In genomic region chr12:27274706-27275105, GRCh38 we compare ENCODE assay signal across 15 cellular contexts. TPM values are rescaled to one million over a fixed set of nuclear protein-coding genes. Genes with fewer than 3 reads are reported as not detected.
DNase-seq lines count a peak whose midpoint lies in the region; ATAC-seq, FAIRE-seq and TF ChIP-seq lines count a peak whose summit lies in the region.
"Had no signal": no experiment of that assay in that cellular context is flagged by ENCODE, and none has a peak within 500 bp of the region (broad histone marks: within the 10 kb centered on the region; RNA-seq: fewer than 3 reads in every experiment).

No MANE protein-coding gene starts in this region.

- no peak overlapping the region for H3K23ac ChIP-seq in H1 (ENCODE audit: insufficient read length)

- 90% methylated on average over 2 of the region's 2 CpGs; no CpG with 5 or more reads in 1 of the 2 experiments for WGBS in H1 (ENCODE audit: extremely low coverage in 1 of 2, insufficient coverage in 1 of 2, insufficient read length in 1 of 2, insufficient replicate concordance in 2 of 2, low coverage in 1 of 2, low lambda C conversion rate in 2 of 2, missing lambda C conversion rate in 1 of 2), 2 experiments

- TF ChIP-seq POLR2A in H1 (IDR thresholded peaks at IDR 0.05; ENCODE audit: control extremely low read depth in 1 of 2, low read depth in 2 of 2, low read length in 2 of 2): no peak

- FAIRE-seq in H1 (lab: Jason Lieb, UNC): no peak
- FAIRE-seq: HTR-8/SVneo had no signal

- H3K23me2 ChIP-seq in H1 (ENCODE audit: low read depth, low read length): no peaks in the 10 kb centered on the region; the same call in 1 of the 2 replicates

- H3K27ac Mint-ChIP-seq in activated T-cell treated with anti-CD3 and anti-CD28 coated beads, Interleukin-2, amount 50 U/mL, for 72 hours: peak overlapping the region; percentile 43
- peak overlapping the region; percentile 22 for H3K27ac Mint-ChIP-seq in neural crest cell (ENCODE audit: unreplicated experiment)

- no peak overlapping the region for H3K18ac ChIP-seq in H1 (ENCODE audit: extremely low read depth, low read length)

- H3K9ac ChIP-seq in H1 (replicated peaks in 1 of 4; ENCODE audit: extremely low read depth in 1 of 4, low read depth in 3 of 4, low read length in 3 of 4): 0 out of 7 replicates have a peak overlapping the region, but pooled peaks of 1 of the 4 experiments have one; percentile 39

- no peak overlapping the region for H3K56ac ChIP-seq in H1 (replicated peaks; ENCODE audit: insufficient read length, low read depth, low read length)

- no peak overlapping the region for H2BK20ac ChIP-seq in H1 (ENCODE audit: low read length)

- H4K8ac ChIP-seq in H1 (ENCODE audit: extremely low read depth, insufficient read depth, low read length): no peak overlapping the region

- H3K36me3 ChIP-seq in H1 (ENCODE audit: control insufficient read depth in 2 of 4, insufficient read depth in 4 of 4, low read length in 3 of 4): no peaks in the 10 kb centered on the region
- H3K36me3 ChIP-seq in BE2C: no peaks in the 10 kb centered on the region

- POLR2A ChIA-PET in H1 (lab: Charles Lee; ENCODE audit: partially characterized antibody): interaction anchor here (0.6 kb wide), 1 partner anchor 23 kb away, joined by 3 read pairs; no protein-coding TSS in a partner anchor

- peak overlapping the region; percentile 63; the same call in 1 of the 2 replicates for H2BK5ac ChIP-seq in H1 (ENCODE audit: low read depth, low read length)

- H2AFZ ChIP-seq in H1 (ENCODE audit: low read length): no peak overlapping the region
- H2AFZ ChIP-seq: PC-9 had no signal

- no peaks in the 10 kb centered on the region for H4K20me1 ChIP-seq in H1 (replicated peaks in 1 of 2; ENCODE audit: control insufficient read depth in 1 of 2, insufficient read depth in 2 of 2, low read length in 2 of 2)

- H3K27me3 ChIP-seq in H1 (replicated peaks in 1 of 4; ENCODE audit: control insufficient read depth in 3 of 4, extremely low read depth in 1 of 4, insufficient read depth in 3 of 4, low read length in 3 of 4) (no peaks in the 10 kb centered on the region), BE2C (no peaks in the 10 kb centered on the region)

- H2AK5ac ChIP-seq in H1 (ENCODE audit: low read depth, low read length): no peak overlapping the region

- H3K9me3 Mint-ChIP-seq in activated T-cell treated with anti-CD3 and anti-CD28 coated beads, Interleukin-2, amount 50 U/mL, for 72 hours: no peaks in the 10 kb centered on the region
- H3K9me3 Mint-ChIP-seq in activated T-cell treated with anti-CD3 and anti-CD28 coated beads, Interleukin-2, amount 50 U/mL, for 4 hours: no peaks in the 10 kb centered on the region
- no peaks in the 10 kb centered on the region for H3K9me3 Mint-ChIP-seq in neural crest cell

- no peaks in the 10 kb centered on the region for H3K9me3 ChIP-seq in H1 (ENCODE audit: insufficient read depth in 2 of 2, low read depth in 1 of 2, low read length in 1 of 2)
- H3K9me3 ChIP-seq in BE2C: no peaks in the 10 kb centered on the region; the same call in 1 of the 2 replicates

- H3K4me1 ChIP-seq in H1 (replicated peaks in 1 of 4; ENCODE audit: control insufficient read depth in 3 of 4, insufficient read depth in 4 of 4, low read length in 3 of 4): peaks cover 0 to 18% (median 10%) of the 10 kb centered on the region in 4 experiments; a peak in 5 of 7 replicates
- peaks cover 5% of the 10 kb centered on the region; the same call in 1 of the 2 replicates for H3K4me1 ChIP-seq in BE2C

- peaks cover 0 to 67% of the 10 kb centered on the region in 2 experiments; a peak in 3 of 4 replicates for H3K79me2 ChIP-seq in H1 (ENCODE audit: control insufficient read depth in 1 of 2, insufficient read depth in 2 of 2, low read length in 2 of 2)

- peaks cover 29% of the 10 kb centered on the region for H3K4me1 Mint-ChIP-seq in activated T-cell treated with anti-CD3 and anti-CD28 coated beads, Interleukin-2, amount 50 U/mL, for 72 hours (ENCODE audit: low read depth)
- peaks cover 18% of the 10 kb centered on the region for H3K4me1 Mint-ChIP-seq in activated T-cell treated with anti-CD3 and anti-CD28 coated beads, Interleukin-2, amount 50 U/mL, for 4 hours (ENCODE audit: low read depth)
- H3K4me1 Mint-ChIP-seq in neural crest cell: peaks cover 27% of the 10 kb centered on the region

- H3K27me3 Mint-ChIP-seq in activated T-cell treated with anti-CD3 and anti-CD28 coated beads, Interleukin-2, amount 50 U/mL, for 72 hours (ENCODE audit: low read depth): no peaks in the 10 kb centered on the region
- H3K27me3 Mint-ChIP-seq in activated T-cell treated with anti-CD3 and anti-CD28 coated beads, Interleukin-2, amount 50 U/mL, for 4 hours (ENCODE audit: low read depth): no peaks in the 10 kb centered on the region
- no peaks in the 10 kb centered on the region for H3K27me3 Mint-ChIP-seq in neural crest cell (ENCODE audit: low read depth)

- no peak overlapping the region for H2BK15ac ChIP-seq in H1 (ENCODE audit: low read length)

- H3K4me2 ChIP-seq in H1 (ENCODE audit: insufficient read depth in 1 of 2, low read depth in 2 of 2, low read length in 2 of 2): no peak overlapping the region
- H3K4me2 ChIP-seq: PC-9 had no signal

- H3K27ac ChIP-seq in H1 (ENCODE audit: low read depth, low read length): no peak overlapping the region
- H3K27ac ChIP-seq: 22Rv1, PC-9 had no signal

- H3K36me3 Mint-ChIP-seq in activated T-cell treated with anti-CD3 and anti-CD28 coated beads, Interleukin-2, amount 50 U/mL, for 72 hours (ENCODE audit: insufficient read depth in 2 of 2): no peaks in the 10 kb centered on the region
- H3K36me3 Mint-ChIP-seq in activated T-cell treated with anti-CD3 and anti-CD28 coated beads, Interleukin-2, amount 50 U/mL, for 4 hours (ENCODE audit: insufficient read depth): peaks cover 10% of the 10 kb centered on the region
- no peaks in the 10 kb centered on the region for H3K36me3 Mint-ChIP-seq in neural crest cell (ENCODE audit: low read depth)

- no peak for DNase-seq in activated T-cell treated with anti-CD3 and anti-CD28 coated beads, Interleukin-2, amount 50 U/mL, for 72 hours
- DNase-seq in activated T-cell treated with anti-CD3 and anti-CD28 coated beads, Interleukin-2, amount 50 U/mL, for 4 hours: no peak
- DNase-seq in H1 (ENCODE audit: low read depth in 1 of 2, low spot score in 2 of 2): no peak
- no peak for DNase-seq in neural crest cell (ENCODE audit: low read depth, low spot score)
- no peak for DNase-seq in BE2C
- no peak for DNase-seq in activated CD4-positive, alpha-beta T cell treated with anti-CD3 and anti-CD28 coated beads, Interleukin-2, amount 50 U/mL, for 1 hour
- DNase-seq: NCI-H1436 treated with DMSO at 0.1 percent for 48 hours, NCI-H2081, NCI-H526 treated with DMSO at 0.1 percent for 48 hours, PC-9 had no signal

- no peak overlapping the region for H3K14ac ChIP-seq in H1 (ENCODE audit: insufficient read length)

- no peak overlapping the region for H3K4me3 Mint-ChIP-seq in activated T-cell treated with anti-CD3 and anti-CD28 coated beads, Interleukin-2, amount 50 U/mL, for 72 hours
- no peak overlapping the region for H3K4me3 Mint-ChIP-seq in activated T-cell treated with anti-CD3 and anti-CD28 coated beads, Interleukin-2, amount 50 U/mL, for 4 hours
- no peak overlapping the region for H3K4me3 Mint-ChIP-seq in neural crest cell

- H3K79me1 ChIP-seq in H1 (ENCODE audit: low read depth, low read length): no peaks in the 10 kb centered on the region

- H4K91ac ChIP-seq in H1 (replicated peaks; ENCODE audit: insufficient read length, low read length): no peak overlapping the region

- no peak overlapping the region for H4K5ac ChIP-seq in H1 (ENCODE audit: insufficient read length, low read depth, low read length)

- no peak overlapping the region for H2BK120ac ChIP-seq in H1 (replicated peaks; ENCODE audit: low read depth, low read length)

- no peak for ATAC-seq in activated T-cell treated with anti-CD3 and anti-CD28 coated beads, Interleukin-2, amount 50 U/mL, for 72 hours (replicated peaks in 1 of 2)
- no peak for ATAC-seq in activated T-cell treated with anti-CD3 and anti-CD28 coated beads, Interleukin-2, amount 50 U/mL, for 4 hours
- ATAC-seq in HG02623 (IDR thresholded peaks at IDR 0.05; ENCODE audit: unreplicated experiment) (no peak), HG02973 (IDR thresholded peaks at IDR 0.05; ENCODE audit: unreplicated experiment) (no peak)
- ATAC-seq: HCT116 had no signal

- no peak overlapping the region for H3K4ac ChIP-seq in H1 (replicated peaks; ENCODE audit: insufficient read length, low read depth, low read length)

- no peak overlapping the region for H2BK12ac ChIP-seq in H1 (ENCODE audit: low read depth, low read length)

- TF ChIP-seq EP300 in H1 (IDR thresholded peaks at IDR 0.05; ENCODE audit: borderline replicate concordance in 1 of 2, low read depth in 2 of 2, low read length in 2 of 2): no peak

- TF ChIP-seq RAD21 in H1 (IDR thresholded peaks at IDR 0.05 in 1 of 2, conservative IDR thresholded peaks at IDR 0.05 in 1 of 2; ENCODE audit: low read depth in 2 of 2, low read length in 2 of 2): no peak

- no peak for TF ChIP-seq CTCF in H1 (IDR thresholded peaks at IDR 0.05; ENCODE audit: control extremely low read depth in 1 of 3, insufficient read depth in 1 of 3, low read depth in 1 of 3, low read length in 3 of 3)
- TF ChIP-seq CTCF in neural crest cell (conservative IDR thresholded peaks at IDR 0.05): no peak
- TF ChIP-seq CTCF in BE2C (IDR thresholded peaks at IDR 0.05; ENCODE audit: low read depth, low read length): no peak

- CTCF ChIA-PET in H1 (lab: Charles Lee; ENCODE audit: partially characterized antibody): no interaction called here

- H3K4me3 ChIP-seq in H1 (ENCODE audit: extremely low read depth in 1 of 4, insufficient read depth in 2 of 4, low read depth in 3 of 4, low read length in 4 of 4): no peak overlapping the region
- H3K4me3 ChIP-seq in BE2C (ENCODE audit: low read depth, low read length): no peak overlapping the region
- H3K4me3 ChIP-seq: PC-9 had no signal

RNA-seq across cellular contexts. Expression of gene STK38L, which starts 30.6 kb away (rescaled TPM):
- 10 to 100 TPM; 24.8 to 30.6 TPM for total RNA-seq in activated T-cell treated with anti-CD3 and anti-CD28 coated beads, Interleukin-2, amount 50 U/mL, for 72 hours
- 10 to 100 TPM; 20.0 to 22.4 (median 22.3) TPM for total RNA-seq in activated T-cell treated with anti-CD3 and anti-CD28 coated beads, Interleukin-2, amount 50 U/mL, for 4 hours
- 63.6 and 68.8 TPM in 2 replicates for total RNA-seq in H1 (2021; fragmentation: NEBNext Ultra II Directional; extraction: Animal tissue kit (Norgen Biotek cat#: 25700))
- polyA plus RNA-seq in H1 (2011; rRNA removed): 3.7 and 8.1 TPM in 2 replicates
- polyA plus RNA-seq in H1 (2011; cell fraction: cytosol; rRNA removed): 14.4 TPM
- 4.1 TPM for polyA plus RNA-seq in H1 (2011; cell fraction: nucleus; rRNA removed)
- 20.2 to 40.9 TPM (median 24.5 TPM) in 4 replicates for polyA plus RNA-seq in H1 (2012, experiment 1 of 2)
- polyA plus RNA-seq in H1 (2012, experiment 2 of 2): 1.2 TPM
- 32.4 TPM for polyA plus RNA-seq in H1 (2013, experiment 1 of 2)
- polyA plus RNA-seq in H1 (2013, experiment 2 of 2): 33.7 TPM
- 12.6 and 16.4 TPM in 2 replicates for polyA minus RNA-seq in H1 (2011; rRNA and poly(A)+ RNA removed)
- 15.7 TPM for polyA minus RNA-seq in H1 (2011; cell fraction: cytosol; rRNA and poly(A)+ RNA removed)
- polyA minus RNA-seq in H1 (2011; cell fraction: nucleus; rRNA and poly(A)+ RNA removed): 21.0 TPM
- total RNA-seq in neural crest cell: 29.9 and 34.2 TPM in 2 replicates
- polyA plus RNA-seq in BE2C (2012; ENCODE audit: insufficient read depth, insufficient read length, low read depth): 12.4 TPM

RNA-seq across cellular contexts. Expression of gene BMAL2, which starts 57.9 kb away (rescaled TPM):
- 10 to 100 TPM; 16.1 to 17.0 TPM for total RNA-seq in activated T-cell treated with anti-CD3 and anti-CD28 coated beads, Interleukin-2, amount 50 U/mL, for 72 hours
- total RNA-seq in activated T-cell treated with anti-CD3 and anti-CD28 coated beads, Interleukin-2, amount 50 U/mL, for 4 hours: 1 to 10 TPM; 3.8 to 7.4 (median 6.8) TPM
- total RNA-seq in H1 (2021; fragmentation: NEBNext Ultra II Directional; extraction: Animal tissue kit (Norgen Biotek cat#: 25700)): 20.6 and 22.8 TPM in 2 replicates
- polyA plus RNA-seq in H1 (2011; rRNA removed): 1.8 and 3.2 TPM in 2 replicates
- polyA plus RNA-seq in H1 (2011; cell fraction: cytosol; rRNA removed): 3.4 TPM
- 3.8 TPM for polyA plus RNA-seq in H1 (2011; cell fraction: nucleus; rRNA removed)
- 7.4 to 11.0 TPM (median 9.1 TPM) in 4 replicates for polyA plus RNA-seq in H1 (2012, experiment 1 of 2)
- 0.96 TPM for polyA plus RNA-seq in H1 (2012, experiment 2 of 2)
- 9.2 TPM for polyA plus RNA-seq in H1 (2013, experiment 1 of 2)
- 8.0 TPM for polyA plus RNA-seq in H1 (2013, experiment 2 of 2)
- polyA minus RNA-seq in H1 (2011; rRNA and poly(A)+ RNA removed): 9.8 and 13.0 TPM in 2 replicates
- polyA minus RNA-seq in H1 (2011; cell fraction: cytosol; rRNA and poly(A)+ RNA removed): 6.4 TPM
- 20.3 TPM for polyA minus RNA-seq in H1 (2011; cell fraction: nucleus; rRNA and poly(A)+ RNA removed)
- 7.6 and 8.0 TPM in 2 replicates for total RNA-seq in neural crest cell
- polyA plus RNA-seq in BE2C (2012; ENCODE audit: insufficient read depth, insufficient read length, low read depth): not detected
